In genomic region chr2:203681978-203682377, GRCh38 we compare ENCODE assay signal across 2 cellular contexts.
TF ChIP-seq lines count a peak whose summit lies in the region.

No MANE protein-coding gene starts in this region.

TF ChIP-seq in SK-N-SH, 30 proteins besides CTCF, POLR2A, EP300 and RAD21 (continued from another document):
- TF ChIP-seq, protein P1, sequence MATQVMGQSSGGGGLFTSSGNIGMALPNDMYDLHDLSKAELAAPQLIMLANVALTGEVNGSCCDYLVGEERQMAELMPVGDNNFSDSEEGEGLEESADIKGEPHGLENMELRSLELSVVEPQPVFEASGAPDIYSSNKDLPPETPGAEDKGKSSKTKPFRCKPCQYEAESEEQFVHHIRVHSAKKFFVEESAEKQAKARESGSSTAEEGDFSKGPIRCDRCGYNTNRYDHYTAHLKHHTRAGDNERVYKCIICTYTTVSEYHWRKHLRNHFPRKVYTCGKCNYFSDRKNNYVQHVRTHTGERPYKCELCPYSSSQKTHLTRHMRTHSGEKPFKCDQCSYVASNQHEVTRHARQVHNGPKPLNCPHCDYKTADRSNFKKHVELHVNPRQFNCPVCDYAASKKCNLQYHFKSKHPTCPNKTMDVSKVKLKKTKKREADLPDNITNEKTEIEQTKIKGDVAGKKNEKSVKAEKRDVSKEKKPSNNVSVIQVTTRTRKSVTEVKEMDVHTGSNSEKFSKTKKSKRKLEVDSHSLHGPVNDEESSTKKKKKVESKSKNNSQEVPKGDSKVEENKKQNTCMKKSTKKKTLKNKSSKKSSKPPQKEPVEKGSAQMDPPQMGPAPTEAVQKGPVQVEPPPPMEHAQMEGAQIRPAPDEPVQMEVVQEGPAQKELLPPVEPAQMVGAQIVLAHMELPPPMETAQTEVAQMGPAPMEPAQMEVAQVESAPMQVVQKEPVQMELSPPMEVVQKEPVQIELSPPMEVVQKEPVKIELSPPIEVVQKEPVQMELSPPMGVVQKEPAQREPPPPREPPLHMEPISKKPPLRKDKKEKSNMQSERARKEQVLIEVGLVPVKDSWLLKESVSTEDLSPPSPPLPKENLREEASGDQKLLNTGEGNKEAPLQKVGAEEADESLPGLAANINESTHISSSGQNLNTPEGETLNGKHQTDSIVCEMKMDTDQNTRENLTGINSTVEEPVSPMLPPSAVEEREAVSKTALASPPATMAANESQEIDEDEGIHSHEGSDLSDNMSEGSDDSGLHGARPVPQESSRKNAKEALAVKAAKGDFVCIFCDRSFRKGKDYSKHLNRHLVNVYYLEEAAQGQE (IDR thresholded peaks at IDR 0.05; ENCODE audit: low read depth, low read length) = no peak
- no peak for TF ChIP-seq PBX3 (IDR thresholded peaks at IDR 0.05)
- TF ChIP-seq RXRA (IDR thresholded peaks at IDR 0.05; ENCODE audit: borderline replicate concordance, low read depth) = no peak
- TF ChIP-seq RCOR1 (IDR thresholded peaks at IDR 0.05; ENCODE audit: low read length) = no peak
- no peak for TF ChIP-seq ZBTB33 (IDR thresholded peaks at IDR 0.05; ENCODE audit: borderline replicate concordance, low read depth)

TF ChIP-seq in SK-N-SH treated with all-trans-retinoic acid at 6 μM for 48 hours, 23 proteins besides CTCF, POLR2A, EP300 and RAD21 (continued from another document):
- no peak for TF ChIP-seq ARNTL (CRISPR knock-in tag; IDR thresholded peaks at IDR 0.05; ENCODE audit: borderline replicate concordance, low read depth)
- TF ChIP-seq PATZ1 (CRISPR knock-in tag; IDR thresholded peaks at IDR 0.05; ENCODE audit: borderline replicate concordance) = no peak
- no peak for TF ChIP-seq OSR1 (CRISPR knock-in tag; IDR thresholded peaks at IDR 0.05)
- TF ChIP-seq, protein P2, sequence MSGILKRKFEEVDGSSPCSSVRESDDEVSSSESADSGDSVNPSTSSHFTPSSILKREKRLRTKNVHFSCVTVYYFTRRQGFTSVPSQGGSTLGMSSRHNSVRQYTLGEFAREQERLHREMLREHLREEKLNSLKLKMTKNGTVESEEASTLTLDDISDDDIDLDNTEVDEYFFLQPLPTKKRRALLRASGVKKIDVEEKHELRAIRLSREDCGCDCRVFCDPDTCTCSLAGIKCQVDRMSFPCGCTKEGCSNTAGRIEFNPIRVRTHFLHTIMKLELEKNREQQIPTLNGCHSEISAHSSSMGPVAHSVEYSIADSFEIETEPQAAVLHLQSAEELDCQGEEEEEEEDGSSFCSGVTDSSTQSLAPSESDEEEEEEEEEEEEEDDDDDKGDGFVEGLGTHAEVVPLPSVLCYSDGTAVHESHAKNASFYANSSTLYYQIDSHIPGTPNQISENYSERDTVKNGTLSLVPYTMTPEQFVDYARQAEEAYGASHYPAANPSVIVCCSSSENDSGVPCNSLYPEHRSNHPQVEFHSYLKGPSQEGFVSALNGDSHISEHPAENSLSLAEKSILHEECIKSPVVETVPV (CRISPR knock-in tag; IDR thresholded peaks at IDR 0.05) = no peak
- TF ChIP-seq CREB5 (CRISPR knock-in tag; IDR thresholded peaks at IDR 0.05; ENCODE audit: low read depth) = no peak
- no peak for TF ChIP-seq ISL1 (CRISPR knock-in tag; IDR thresholded peaks at IDR 0.05)
- TF ChIP-seq ZC3H10 (CRISPR knock-in tag; IDR thresholded peaks at IDR 0.05) = no peak
- TF ChIP-seq ZNF565 (CRISPR knock-in tag; conservative IDR thresholded peaks at IDR 0.05; ENCODE audit: low read depth) = no peak
